1 cellular context compared by ENCODE assay signal in the genomic region with DNA sequence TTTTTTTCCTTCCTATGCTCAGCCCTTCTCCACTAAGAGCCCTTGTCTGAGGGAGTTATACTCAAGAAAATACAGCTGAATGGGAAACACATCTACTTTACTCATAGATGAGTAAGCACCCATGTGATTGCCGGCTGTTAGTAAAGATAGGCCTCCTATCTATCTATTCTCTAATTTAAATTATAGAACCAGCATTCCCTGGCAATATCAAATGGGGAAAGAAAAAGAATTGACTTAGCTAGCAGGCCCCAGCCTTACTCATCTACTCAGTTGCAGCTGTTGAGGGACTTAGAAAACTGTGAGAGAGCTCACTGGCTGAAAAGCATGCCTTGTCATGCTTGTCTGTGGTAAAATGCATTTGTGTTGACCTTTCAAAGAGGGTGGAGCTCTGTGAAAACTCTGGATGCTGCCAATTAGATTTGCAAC.
A peak's percentile ranks its signal among the peaks of the same experiment; 100 is the strongest.
TF ChIP-seq lines count a peak whose summit lies in the region.

No MANE protein-coding gene starts in this region.

TF ChIP-seq in K562, 482 proteins besides CTCF, POLR2A, EP300 and RAD21 (continued from another document and continues in another):
- TF ChIP-seq HNRNPLL (IDR thresholded peaks at IDR 0.05; ENCODE audit: low read depth, low read length, poor library complexity, severe bottlenecking) (no peak), RUNX1 (IDR thresholded peaks at IDR 0.05; ENCODE audit: low read depth) (no peak), CREBBP (IDR thresholded peaks at IDR 0.05; ENCODE audit: low read depth, low read length) (no peak), RBFOX2 (IDR thresholded peaks at IDR 0.05; ENCODE audit: low read depth, low read length) (no peak), ZNF41 (CRISPR knock-in tag; conservative IDR thresholded peaks at IDR 0.05) (no peak), ZNF134 (CRISPR knock-in tag; conservative IDR thresholded peaks at IDR 0.05) (no peak), TBL1XR1 (IDR thresholded peaks at IDR 0.05; ENCODE audit: low read length in 2 of 2) (peak; percentile 54 to 55; a peak in 1 of 4 replicates), SOX6 (IDR thresholded peaks at IDR 0.05) (peak; percentile 69; the same call in 1 of the 2 replicates), KDM4B (IDR thresholded peaks at IDR 0.05; ENCODE audit: borderline replicate concordance in 2 of 2, low read depth in 1 of 2) (no peak), NBN (IDR thresholded peaks at IDR 0.05; ENCODE audit: low read depth) (no peak), NFIX (CRISPR knock-in tag; IDR thresholded peaks at IDR 0.05; ENCODE audit: low read depth) (no peak), IRF1 (CRISPR knock-in tag; IDR thresholded peaks at IDR 0.05; ENCODE audit: borderline replicate concordance) (no peak), SNIP1 (IDR thresholded peaks at IDR 0.05; ENCODE audit: low read depth) (no peak), PHB2 (IDR thresholded peaks at IDR 0.05; ENCODE audit: low read depth) (no peak), MCM3 (IDR thresholded peaks at IDR 0.05) (no peak), ERF (CRISPR knock-in tag; IDR thresholded peaks at IDR 0.05) (no peak), PML (IDR thresholded peaks at IDR 0.05; ENCODE audit: low read length) (peak; percentile 73), KAT8 (IDR thresholded peaks at IDR 0.05; ENCODE audit: low read depth) (no peak), MECOM (CRISPR knock-in tag; IDR thresholded peaks at IDR 0.05) (no peak), TCF3 (CRISPR knock-in tag; IDR thresholded peaks at IDR 0.05) (peak; percentile 87), POLR2AphosphoS2 (IDR thresholded peaks at IDR 0.05; ENCODE audit: low read length) (no peak), CBX2 (IDR thresholded peaks at IDR 0.05; ENCODE audit: insufficient read depth, low read length, poor library complexity, severe bottlenecking) (no peak), NR3C1 (CRISPR knock-in tag; IDR thresholded peaks at IDR 0.05) (no peak), ZNF324 (CRISPR knock-in tag; IDR thresholded peaks at IDR 0.05) (no peak), DMBX1 (CRISPR knock-in tag; IDR thresholded peaks at IDR 0.05; ENCODE audit: borderline replicate concordance) (no peak), CHD1 (IDR thresholded peaks at IDR 0.05; ENCODE audit: low read length) (no peak), HMGXB4 (CRISPR knock-in tag; IDR thresholded peaks at IDR 0.05) (no peak), ELF1 (tag; IDR thresholded peaks at IDR 0.05) (no peak), FOXJ2 (tag; IDR thresholded peaks at IDR 0.05) (no peak), ZNF217 (CRISPR knock-in tag; IDR thresholded peaks at IDR 0.05) (no peak), ESRRA (IDR thresholded peaks at IDR 0.05; ENCODE audit: borderline replicate concordance, low read depth) (peak; percentile 44; the same call in 1 of the 2 replicates), SREBF1 (IDR thresholded peaks at IDR 0.05; ENCODE audit: borderline replicate concordance, low read depth, low read length) (no peak), HIVEP1 (CRISPR knock-in tag; IDR thresholded peaks at IDR 0.05) (no peak), BRF1 (IDR thresholded peaks at IDR 0.05; ENCODE audit: borderline replicate concordance, extremely low read depth, insufficient read length) (no peak), NFYB (IDR thresholded peaks at IDR 0.05; ENCODE audit: extremely low read depth, insufficient read length) (no peak), RB1 (IDR thresholded peaks at IDR 0.05; ENCODE audit: low read depth) (no peak), U2AF1 (optimal IDR thresholded peaks at IDR 0.05; ENCODE audit: low read depth, low read length) (no peak), CHD4 (IDR thresholded peaks at IDR 0.05; ENCODE audit: insufficient read depth, insufficient replicate concordance, low read depth, low read length, poor library complexity, severe bottlenecking) (no peak), ZNF431 (CRISPR knock-in tag; IDR thresholded peaks at IDR 0.05) (no peak), KHSRP (IDR thresholded peaks at IDR 0.05) (no peak), RBM39 (optimal IDR thresholded peaks at IDR 0.05; ENCODE audit: low read depth, low read length) (no peak), SRSF9 (IDR thresholded peaks at IDR 0.05; ENCODE audit: borderline replicate concordance, low read depth, low read length) (no peak), JUN (IDR thresholded peaks at IDR 0.05; ENCODE audit: borderline replicate concordance, low read depth, low read length) (peak; percentile 86), JUN (CRISPR knock-in tag; IDR thresholded peaks at IDR 0.05; ENCODE audit: borderline replicate concordance) (no peak), NFXL1 (CRISPR knock-in tag; IDR thresholded peaks at IDR 0.05) (no peak), NCOA2 (IDR thresholded peaks at IDR 0.05; ENCODE audit: partially characterized antibody in 2 of 2) (peak in 1 of 2 experiments; percentile 91), BMI1 (IDR thresholded peaks at IDR 0.05; ENCODE audit: low read length) (no peak)
- TF ChIP-seq, protein P1, sequence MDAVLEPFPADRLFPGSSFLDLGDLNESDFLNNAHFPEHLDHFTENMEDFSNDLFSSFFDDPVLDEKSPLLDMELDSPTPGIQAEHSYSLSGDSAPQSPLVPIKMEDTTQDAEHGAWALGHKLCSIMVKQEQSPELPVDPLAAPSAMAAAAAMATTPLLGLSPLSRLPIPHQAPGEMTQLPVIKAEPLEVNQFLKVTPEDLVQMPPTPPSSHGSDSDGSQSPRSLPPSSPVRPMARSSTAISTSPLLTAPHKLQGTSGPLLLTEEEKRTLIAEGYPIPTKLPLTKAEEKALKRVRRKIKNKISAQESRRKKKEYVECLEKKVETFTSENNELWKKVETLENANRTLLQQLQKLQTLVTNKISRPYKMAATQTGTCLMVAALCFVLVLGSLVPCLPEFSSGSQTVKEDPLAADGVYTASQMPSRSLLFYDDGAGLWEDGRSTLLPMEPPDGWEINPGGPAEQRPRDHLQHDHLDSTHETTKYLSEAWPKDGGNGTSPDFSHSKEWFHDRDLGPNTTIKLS (IDR thresholded peaks at IDR 0.05; ENCODE audit: borderline replicate concordance, low read depth): no peak
- TF ChIP-seq, protein P2, sequence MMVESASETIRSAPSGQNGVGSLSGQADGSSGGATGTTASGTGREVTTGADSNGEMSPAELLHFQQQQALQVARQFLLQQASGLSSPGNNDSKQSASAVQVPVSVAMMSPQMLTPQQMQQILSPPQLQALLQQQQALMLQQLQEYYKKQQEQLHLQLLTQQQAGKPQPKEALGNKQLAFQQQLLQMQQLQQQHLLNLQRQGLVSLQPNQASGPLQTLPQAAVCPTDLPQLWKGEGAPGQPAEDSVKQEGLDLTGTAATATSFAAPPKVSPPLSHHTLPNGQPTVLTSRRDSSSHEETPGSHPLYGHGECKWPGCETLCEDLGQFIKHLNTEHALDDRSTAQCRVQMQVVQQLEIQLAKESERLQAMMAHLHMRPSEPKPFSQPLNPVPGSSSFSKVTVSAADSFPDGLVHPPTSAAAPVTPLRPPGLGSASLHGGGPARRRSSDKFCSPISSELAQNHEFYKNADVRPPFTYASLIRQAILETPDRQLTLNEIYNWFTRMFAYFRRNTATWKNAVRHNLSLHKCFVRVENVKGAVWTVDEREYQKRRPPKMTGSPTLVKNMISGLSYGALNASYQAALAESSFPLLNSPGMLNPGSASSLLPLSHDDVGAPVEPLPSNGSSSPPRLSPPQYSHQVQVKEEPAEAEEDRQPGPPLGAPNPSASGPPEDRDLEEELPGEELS (CRISPR knock-in tag; IDR thresholded peaks at IDR 0.05; ENCODE audit: borderline replicate concordance): no peak
- TF ChIP-seq, protein P3, sequence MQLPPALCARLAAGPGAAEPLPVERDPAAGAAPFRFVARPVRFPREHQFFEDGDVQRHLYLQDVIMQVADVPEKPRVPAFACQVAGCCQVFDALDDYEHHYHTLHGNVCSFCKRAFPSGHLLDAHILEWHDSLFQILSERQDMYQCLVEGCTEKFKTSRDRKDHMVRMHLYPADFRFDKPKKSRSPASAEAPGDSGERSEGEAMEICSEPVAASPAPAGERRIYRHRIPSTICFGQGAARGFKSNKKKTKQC (CRISPR knock-in tag; IDR thresholded peaks at IDR 0.05): no peak
- TF ChIP-seq, protein P4, sequence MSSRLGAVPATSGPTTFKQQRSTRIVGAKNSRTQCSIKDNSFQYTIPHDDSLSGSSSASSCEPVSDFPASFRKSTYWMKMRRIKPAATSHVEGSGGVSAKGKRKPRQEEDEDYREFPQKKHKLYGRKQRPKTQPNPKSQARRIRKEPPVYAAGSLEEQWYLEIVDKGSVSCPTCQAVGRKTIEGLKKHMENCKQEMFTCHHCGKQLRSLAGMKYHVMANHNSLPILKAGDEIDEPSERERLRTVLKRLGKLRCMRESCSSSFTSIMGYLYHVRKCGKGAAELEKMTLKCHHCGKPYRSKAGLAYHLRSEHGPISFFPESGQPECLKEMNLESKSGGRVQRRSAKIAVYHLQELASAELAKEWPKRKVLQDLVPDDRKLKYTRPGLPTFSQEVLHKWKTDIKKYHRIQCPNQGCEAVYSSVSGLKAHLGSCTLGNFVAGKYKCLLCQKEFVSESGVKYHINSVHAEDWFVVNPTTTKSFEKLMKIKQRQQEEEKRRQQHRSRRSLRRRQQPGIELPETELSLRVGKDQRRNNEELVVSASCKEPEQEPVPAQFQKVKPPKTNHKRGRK (tag; IDR thresholded peaks at IDR 0.05): no peak
- TF ChIP-seq, protein P5, sequence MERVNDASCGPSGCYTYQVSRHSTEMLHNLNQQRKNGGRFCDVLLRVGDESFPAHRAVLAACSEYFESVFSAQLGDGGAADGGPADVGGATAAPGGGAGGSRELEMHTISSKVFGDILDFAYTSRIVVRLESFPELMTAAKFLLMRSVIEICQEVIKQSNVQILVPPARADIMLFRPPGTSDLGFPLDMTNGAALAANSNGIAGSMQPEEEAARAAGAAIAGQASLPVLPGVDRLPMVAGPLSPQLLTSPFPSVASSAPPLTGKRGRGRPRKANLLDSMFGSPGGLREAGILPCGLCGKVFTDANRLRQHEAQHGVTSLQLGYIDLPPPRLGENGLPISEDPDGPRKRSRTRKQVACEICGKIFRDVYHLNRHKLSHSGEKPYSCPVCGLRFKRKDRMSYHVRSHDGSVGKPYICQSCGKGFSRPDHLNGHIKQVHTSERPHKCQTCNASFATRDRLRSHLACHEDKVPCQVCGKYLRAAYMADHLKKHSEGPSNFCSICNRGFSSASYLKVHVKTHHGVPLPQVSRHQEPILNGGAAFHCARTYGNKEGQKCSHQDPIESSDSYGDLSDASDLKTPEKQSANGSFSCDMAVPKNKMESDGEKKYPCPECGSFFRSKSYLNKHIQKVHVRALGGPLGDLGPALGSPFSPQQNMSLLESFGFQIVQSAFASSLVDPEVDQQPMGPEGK (CRISPR knock-in tag; IDR thresholded peaks at IDR 0.05; ENCODE audit: borderline replicate concordance): no peak
- TF ChIP-seq, protein P6, sequence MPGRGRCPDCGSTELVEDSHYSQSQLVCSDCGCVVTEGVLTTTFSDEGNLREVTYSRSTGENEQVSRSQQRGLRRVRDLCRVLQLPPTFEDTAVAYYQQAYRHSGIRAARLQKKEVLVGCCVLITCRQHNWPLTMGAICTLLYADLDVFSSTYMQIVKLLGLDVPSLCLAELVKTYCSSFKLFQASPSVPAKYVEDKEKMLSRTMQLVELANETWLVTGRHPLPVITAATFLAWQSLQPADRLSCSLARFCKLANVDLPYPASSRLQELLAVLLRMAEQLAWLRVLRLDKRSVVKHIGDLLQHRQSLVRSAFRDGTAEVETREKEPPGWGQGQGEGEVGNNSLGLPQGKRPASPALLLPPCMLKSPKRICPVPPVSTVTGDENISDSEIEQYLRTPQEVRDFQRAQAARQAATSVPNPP (IDR thresholded peaks at IDR 0.05; ENCODE audit: borderline replicate concordance, insufficient read depth, insufficient read length): no peak
- TF ChIP-seq, protein P7, sequence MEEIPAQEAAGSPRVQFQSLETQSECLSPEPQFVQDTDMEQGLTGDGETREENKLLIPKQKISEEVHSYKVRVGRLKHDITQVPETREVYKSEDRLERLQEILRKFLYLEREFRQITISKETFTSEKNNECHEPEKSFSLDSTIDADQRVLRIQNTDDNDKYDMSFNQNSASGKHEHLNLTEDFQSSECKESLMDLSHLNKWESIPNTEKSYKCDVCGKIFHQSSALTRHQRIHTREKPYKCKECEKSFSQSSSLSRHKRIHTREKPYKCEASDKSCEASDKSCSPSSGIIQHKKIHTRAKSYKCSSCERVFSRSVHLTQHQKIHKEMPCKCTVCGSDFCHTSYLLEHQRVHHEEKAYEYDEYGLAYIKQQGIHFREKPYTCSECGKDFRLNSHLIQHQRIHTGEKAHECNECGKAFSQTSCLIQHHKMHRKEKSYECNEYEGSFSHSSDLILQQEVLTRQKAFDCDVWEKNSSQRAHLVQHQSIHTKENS (CRISPR knock-in tag; IDR thresholded peaks at IDR 0.05): no peak
- TF ChIP-seq, protein P8, sequence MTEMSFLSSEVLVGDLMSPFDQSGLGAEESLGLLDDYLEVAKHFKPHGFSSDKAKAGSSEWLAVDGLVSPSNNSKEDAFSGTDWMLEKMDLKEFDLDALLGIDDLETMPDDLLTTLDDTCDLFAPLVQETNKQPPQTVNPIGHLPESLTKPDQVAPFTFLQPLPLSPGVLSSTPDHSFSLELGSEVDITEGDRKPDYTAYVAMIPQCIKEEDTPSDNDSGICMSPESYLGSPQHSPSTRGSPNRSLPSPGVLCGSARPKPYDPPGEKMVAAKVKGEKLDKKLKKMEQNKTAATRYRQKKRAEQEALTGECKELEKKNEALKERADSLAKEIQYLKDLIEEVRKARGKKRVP (CRISPR knock-in tag; IDR thresholded peaks at IDR 0.05): no peak
